Comparison of ENCODE assay signal across 21 cellular contexts in genomic region chr14:101007004-101007614, GRCh38.
"Had no signal": no experiment of that assay in that cellular context is flagged by ENCODE, and none has a peak within 500 bp of the region (broad histone marks: within the 10 kb centered on the region; RNA-seq: fewer than 3 reads in every experiment).

No MANE protein-coding gene starts in this region.

- H3K9me3 ChIP-seq: uterus had no signal

- H3K4me1 ChIP-seq: gastroesophageal sphincter, uterus had no signal

- H3K27ac ChIP-seq: gastroesophageal sphincter, heart left ventricle, tibial nerve, uterus had no signal

- FAIRE-seq: bronchial epithelial cell, islet of Langerhans had no signal

- DNase-seq: activated CD4-positive, alpha-beta T cell treated with anti-CD3 and anti-CD28 coated beads for 1 hour; activated CD8-positive, alpha-beta memory T cell treated with anti-CD3 and anti-CD28 coated beads for 24 hours; activated CD8-positive, alpha-beta memory T cell treated with anti-CD3 and anti-CD28 coated beads, Interleukin-2, amount 50 U/mL, for 48 hours; activated effector memory CD4-positive, alpha-beta T cell treated with Interleukin-2 at 50 U/mL for 16 hours; activated naive CD4-positive, alpha-beta T cell treated with anti-CD3 and anti-CD28 coated beads, Interleukin-2, amount 10 ng/mL, durations not matched to agents 7 days and 5 days; activated T-cell treated with anti-CD3 and anti-CD28 coated beads, Interleukin-2, amount 50 U/mL, for 72 hours; amygdala; cerebellar nuclear complex; cortex of kidney; left colon; nephron progenitor cell; nucleus accumbens; stimulated activated CD4-positive, alpha-beta T cell treated with anti-CD3 and anti-CD28 coated beads, Interleukin-1b, Interleukin-23, amount 100 ng/mL, for 48 hours; stimulated activated naive CD8-positive, alpha-beta T cell treated with anti-CD3 and anti-CD28 coated beads, Interleukin-15, amount 100 ng/mL, for 72 hours; T-helper 9 cell had no signal

- H3K36me3 ChIP-seq: gastroesophageal sphincter, heart left ventricle, uterus had no signal

- H3K4me3 ChIP-seq: gastroesophageal sphincter, heart left ventricle, tibial nerve, uterus had no signal

- H3K27me3 ChIP-seq: heart left ventricle, tibial nerve, uterus had no signal
